11 cellular contexts compared by ENCODE assay signal in genomic region chr7:94367940-94368339, GRCh38. TPM values are rescaled to one million over a fixed set of nuclear protein-coding genes. Genes with fewer than 3 reads are reported as not detected.
A peak's percentile ranks its signal among the peaks of the same experiment; 100 is the strongest.
DNase-seq lines count a peak whose midpoint lies in the region; ATAC-seq and TF ChIP-seq lines count a peak whose summit lies in the region.
"Had no signal": no experiment of that assay in that cellular context is flagged by ENCODE, and none has a peak within 500 bp of the region (broad histone marks: within the 10 kb centered on the region; RNA-seq: fewer than 3 reads in every experiment).

No MANE protein-coding gene starts in this region.

- TF ChIP-seq CTCF in AG10803 (conservative IDR thresholded peaks at IDR 0.05; ENCODE audit: low read length) (no peak), WI38 (IDR thresholded peaks at IDR 0.05; ENCODE audit: low read depth, low read length) (no peak), foreskin fibroblast (IDR thresholded peaks at IDR 0.05; ENCODE audit: low read depth, low read length) (no peak)

- intact Hi-C loops in sciatic nerve (cut with DNase I), result no loop called here
- intact Hi-C loops in head of caudate nucleus (cut with DNase I), result no loop called here

- ATAC-seq in sciatic nerve, result peak; percentile 91
- ATAC-seq in stimulated activated naive CD8-positive, alpha-beta T cell treated with anti-CD3 and anti-CD28 coated beads, Interleukin-15, Interleukin-2, amounts not matched to agents 100 U/mL and 50 U/mL, for 24 hours, result no peak

- H3K4me3 ChIP-seq in AG10803 (ENCODE audit: low read length) (peak overlapping the region; percentile 33), WI38 (ENCODE audit: low read depth, low read length) (peak overlapping the region; percentile 39), foreskin fibroblast (ENCODE audit: low read depth in 1 of 2, low read length in 2 of 2) (peak overlapping the region; percentile 20 to 30)

- DNase-seq in AG10803 (ENCODE audit: low read depth) (peak; percentile 83), foreskin fibroblast (peak in 1 of 2 donors; percentile 76), sciatic nerve (ENCODE audit: low spot score) (no peak), NCI-H526 treated with DMSO at 0.1 percent for 48 hours (lab: John Stamatoyannopoulos, UW) (no peak), NCI-H524 treated with DMSO at 0.1 percent for 48 hours (lab: John Stamatoyannopoulos, UW) (no peak), head of caudate nucleus (no peak)
- DNase-seq in stimulated activated naive CD8-positive, alpha-beta T cell treated with anti-CD3 and anti-CD28 coated beads, Interleukin-15, Interleukin-2, amounts not matched to agents 100 U/mL and 50 U/mL, for 24 hours, result no peak
- DNase-seq: activated CD4-positive, alpha-beta T cell treated with anti-CD3 and anti-CD28 coated beads, Interleukin-2, amount 10 ng/mL, durations not matched to agents 24 days and 14 days; NCI-H2107; stimulated activated CD4-positive, alpha-beta T cell treated with anti-CD3 and anti-CD28 coated beads, Interleukin-2, amount 100 ng/mL, for 24 hours had no signal

RNA-seq across cellular contexts. Expression of gene COL1A2, which starts 26.8 kb away (rescaled TPM):
- total RNA-seq in sciatic nerve, result 443 TPM
